In the genomic region with DNA sequence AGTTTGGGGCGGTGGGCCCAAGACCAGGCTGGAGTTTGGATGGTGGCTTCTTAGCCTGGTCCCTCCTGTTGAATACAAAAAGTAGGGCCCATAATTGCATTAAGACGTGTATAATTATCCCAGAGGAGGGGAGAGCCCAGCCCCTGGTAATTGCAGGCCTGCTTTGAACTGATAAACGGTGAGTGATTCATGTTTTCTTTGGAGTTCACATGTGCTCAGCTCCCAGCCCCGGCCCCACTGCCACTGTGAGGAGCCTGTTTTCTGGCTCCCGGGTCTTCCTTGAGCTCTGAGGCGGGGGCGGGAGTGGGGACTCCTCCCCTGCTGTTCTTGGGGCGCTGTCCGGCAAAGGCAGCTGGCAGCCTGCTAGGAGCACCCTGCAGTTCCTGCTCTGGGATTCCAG, we compare ENCODE assay signal across 13 cellular contexts. TPM values are rescaled to one million over a fixed set of nuclear protein-coding genes. Genes with fewer than 3 reads are reported as not detected.
DNase-seq lines count a peak whose midpoint lies in the region; TF ChIP-seq lines count a peak whose summit lies in the region.
"Had no signal": no experiment of that assay in that cellular context is flagged by ENCODE, and none has a peak within 500 bp of the region (broad histone marks: within the 10 kb centered on the region; RNA-seq: fewer than 3 reads in every experiment).

No MANE protein-coding gene starts in this region.

- H3K36me3 ChIP-seq in GM23248 (ENCODE audit: low read depth), result no peaks in the 10 kb centered on the region; the same call in 1 of the 2 replicates

- no peaks in the 10 kb centered on the region for H3K9me2 ChIP-seq in GM23248 (ENCODE audit: insufficient read depth)

- H3K9ac ChIP-seq in GM23248, result 0 out of 2 replicates have a peak overlapping the region, but pooled peaks have one; percentile 15

- no peaks in the 10 kb centered on the region for H3K36me3 Mint-ChIP-seq in neural crest cell (ENCODE audit: low read depth)

- H3K4me1 ChIP-seq in GM23248 (ENCODE audit: insufficient read depth), result peaks cover 11% of the 10 kb centered on the region
- H3K4me1 ChIP-seq: right lobe of liver had no signal

- H3K4me3 Mint-ChIP-seq in neural crest cell, result peak overlapping the region; percentile 74
- H3K4me3 Mint-ChIP-seq: endodermal cell had no signal

- H3K27me3 ChIP-seq in GM23248 (replicated peaks; ENCODE audit: insufficient read depth), result no peaks in the 10 kb centered on the region
- H3K27me3 ChIP-seq: right lobe of liver had no signal

- H3K27me3 Mint-ChIP-seq in neural crest cell (ENCODE audit: low read depth), result peaks cover 8% of the 10 kb centered on the region

- peaks cover 75% of the 10 kb centered on the region for H3K79me2 ChIP-seq in GM23248 (ENCODE audit: insufficient read depth)

- no peak overlapping the region for H3K27ac Mint-ChIP-seq in neural crest cell (ENCODE audit: unreplicated experiment)
- H3K27ac Mint-ChIP-seq: endodermal cell had no signal

- no peak for TF ChIP-seq CTCF in astrocyte of the spinal cord (IDR thresholded peaks at IDR 0.05; ENCODE audit: low read depth, low read length)
- TF ChIP-seq CTCF in neural crest cell (conservative IDR thresholded peaks at IDR 0.05), result no peak

- peak overlapping the region; percentile 39 for H3K4me2 ChIP-seq in GM23248 (ENCODE audit: unreplicated experiment)

- H2AFZ ChIP-seq in GM23248, result no peak overlapping the region

- peaks cover 4% of the 10 kb centered on the region; the same call in 1 of the 2 replicates for H4K20me1 ChIP-seq in GM23248 (ENCODE audit: insufficient read depth)

- H3K9me3 Mint-ChIP-seq in neural crest cell, result no peaks in the 10 kb centered on the region
- H3K9me3 Mint-ChIP-seq: endodermal cell had no signal

- no peaks in the 10 kb centered on the region for H3F3A ChIP-seq in GM23248 (ENCODE audit: insufficient read depth)

- WGBS in GM23248 (ENCODE audit: low coverage in 1 of 2, low lambda C conversion rate in 2 of 2, missing lambda C conversion rate in 2 of 2), 2 experiments, result 34 to 41% methylated on average over 9 of the region's 9 CpGs

- in situ Hi-C loops in GM23248 (cut with MboI) (no loop called here), astrocyte of the spinal cord (cut with HindIII; ENCODE audit: low sequenced_read_pairs) (no loop called here)

- peak; percentile 64 for DNase-seq in GM23248
- DNase-seq in NCI-H2081 (lab: John Stamatoyannopoulos, UW), result peak; percentile 57 to 83
- peak; percentile 18 for DNase-seq in astrocyte of the spinal cord (ENCODE audit: low read depth, low spot score)
- DNase-seq in neural crest cell (ENCODE audit: low read depth, low spot score), result no peak
- DNase-seq in hepatic stellate cell (ENCODE audit: low spot score), result no peak
- DNase-seq in NCI-H446 treated with DMSO at 0.1 percent for 48 hours (lab: John Stamatoyannopoulos, UW), result no peak
- DNase-seq in DMS79 treated with DMSO at 0.1 percent for 48 hours (lab: John Stamatoyannopoulos, UW), result no peak
- no peak for DNase-seq in HuH-7 (ENCODE audit: low spot score)
- DNase-seq: activated T-cell treated with anti-CD3 and anti-CD28 coated beads, Interleukin-2, amount 50 U/mL, for 1 hour; amygdala; endodermal cell; glutamatergic neuron; right lobe of liver had no signal

- no peak overlapping the region for H3K27ac ChIP-seq in GM23248
- H3K27ac ChIP-seq: right lobe of liver had no signal

- no peak overlapping the region for H3K4me3 ChIP-seq in GM23248
- no peak overlapping the region for H3K4me3 ChIP-seq in astrocyte of the spinal cord (ENCODE audit: low read depth, low read length)
- H3K4me3 ChIP-seq: right lobe of liver had no signal

- H3K4me1 Mint-ChIP-seq in neural crest cell, result peaks cover 12% of the 10 kb centered on the region
- H3K4me1 Mint-ChIP-seq: endodermal cell had no signal

- no peaks in the 10 kb centered on the region for H3K9me3 ChIP-seq in GM23248 (ENCODE audit: low read depth)
- H3K9me3 ChIP-seq: right lobe of liver had no signal

RNA-seq across cellular contexts. Expression of gene PLXNA1, which starts 3.1 kb away (rescaled TPM):
- total RNA-seq in GM23248 (2014; rRNA removed; shearing (Covaris generic)), result 84.7 and 86.1 TPM in 2 replicates
- polyA plus RNA-seq in GM23248 (2016; fragmentation: Nextera tagmentation; extraction: Ambion mirVana), result 12.4 and 13.4 TPM in 2 replicates
- 90.4 and 94.0 TPM in 2 replicates for total RNA-seq in neural crest cell

Comparison
In these comparisons a context has a peak if more than half of its experiments do, and no peak if none do; other contexts are left out.
1. DNase-seq: peak in GM23248 (single experiment), NCI-H2081 (2 of 2) and astrocyte of the spinal cord (single experiment); none in neural crest cell (single experiment), hepatic stellate cell (single experiment), NCI-H446 treated with DMSO at 0.1 percent for 48 hours (single experiment), DMS79 treated with DMSO at 0.1 percent for 48 hours (single experiment) and HuH-7 (single experiment).